Comparison of ENCODE assay signal across 8 cellular contexts in genomic region chr14:35122696-35123387, GRCh38. TPM values are rescaled to one million over a fixed set of nuclear protein-coding genes. Genes with fewer than 3 reads are reported as not detected.
DNase-seq lines count a peak whose midpoint lies in the region; ATAC-seq lines count a peak whose summit lies in the region.

No MANE protein-coding gene starts in this region.

- H3K27me3 Mint-ChIP-seq in naive B cell = no peaks in the 10 kb centered on the region

- H3K9me3 Mint-ChIP-seq in naive B cell = no peaks in the 10 kb centered on the region

- DNase-seq in NCI-H1417 (lab: John Stamatoyannopoulos, UW) (peak in 2 of 3 experiments; percentile 48 to 62), NCI-H1417 treated with DMSO at 0.1 percent for 48 hours (lab: John Stamatoyannopoulos, UW) (no peak), SK-MEL-5 (ENCODE audit: low read depth, low spot score) (peak; percentile 28), epithelial cell of prostate (ENCODE audit: low read depth, low spot score) (no peak), naive B cell (no peak), 8988T (no peak), cerebellar cortex (ENCODE audit: low spot score) (no peak)

- peaks cover 26 to 64% (median 60%) of the 10 kb centered on the region in 3 donors for H3K4me1 Mint-ChIP-seq in naive B cell

- peak overlapping the region; percentile 97 for H3K27ac ChIP-seq in epithelial cell of prostate

- peak overlapping the region; percentile 96 to 100 (median 99) for H3K4me3 Mint-ChIP-seq in naive B cell

- peaks cover 0 to 4% of the 10 kb centered on the region in 2 donors for H3K36me3 Mint-ChIP-seq in naive B cell

- peak; percentile 31 for ATAC-seq in HG02852 (IDR thresholded peaks at IDR 0.05; ENCODE audit: unreplicated experiment)
- no peak for ATAC-seq in naive B cell (ENCODE audit: low read depth in 2 of 2)

- in situ Hi-C loops in SK-MEL-5 (cut with HindIII; ENCODE audit: low pct_unique_long_range_greater_than_20kb, low sequenced_read_pairs) = no loop called here

- H3K27ac Mint-ChIP-seq in naive B cell = peak overlapping the region; percentile 100

RNA-seq across cellular contexts. Expression of gene PRORP, which starts 0.5 kb away (rescaled TPM):
- 32.7 and 36.8 TPM in 2 replicates for total RNA-seq in SK-MEL-5 (2014; rRNA removed; shearing (Covaris generic))
- polyA plus RNA-seq in SK-MEL-5 (2015; cell fraction: cytosol; rRNA removed) = 17.3 and 17.9 TPM in 2 replicates
- polyA plus RNA-seq in SK-MEL-5 (2015; cell fraction: nucleus; rRNA removed) = 19.3 and 20.7 TPM in 2 replicates
- polyA plus RNA-seq in naive B cell (ENCODE audit: low read depth in 6 of 6) = 10 to 100 TPM; 23.9 to 43.6 (median 28.8) TPM

RNA-seq across cellular contexts. Expression of gene PPP2R3C, which starts 1.1 kb away (rescaled TPM):
- total RNA-seq in SK-MEL-5 (2014; rRNA removed; shearing (Covaris generic)) = 53.9 and 57.6 TPM in 2 replicates
- 21.6 and 27.8 TPM in 2 replicates for polyA plus RNA-seq in SK-MEL-5 (2015; cell fraction: cytosol; rRNA removed)
- 27.7 and 31.0 TPM in 2 replicates for polyA plus RNA-seq in SK-MEL-5 (2015; cell fraction: nucleus; rRNA removed)
- polyA plus RNA-seq in naive B cell (ENCODE audit: low read depth in 6 of 6) = 10 to 100 TPM; 50.6 to 78.1 (median 66.2) TPM

Comparison
In these comparisons a context has a peak if more than half of its experiments do, and no peak if none do; other contexts are left out.
1. DNase-seq: peak in NCI-H1417 (2 of 3) and SK-MEL-5 (single experiment); none in NCI-H1417 treated with DMSO at 0.1 percent for 48 hours (single experiment), epithelial cell of prostate (single experiment), naive B cell (single experiment), 8988T (single experiment) and cerebellar cortex (single experiment).